26 cellular contexts compared by ENCODE assay signal in genomic region chr6:132067286-132067685, GRCh38.
DNase-seq lines count a peak whose midpoint lies in the region; ATAC-seq and FAIRE-seq lines count a peak whose summit lies in the region.
"Had no signal": no experiment of that assay in that cellular context is flagged by ENCODE, and none has a peak within 500 bp of the region (broad histone marks: within the 10 kb centered on the region; RNA-seq: fewer than 3 reads in every experiment).

No MANE protein-coding gene starts in this region.

- H3K9me3 ChIP-seq in SJSA1 (replicated peaks) = no peaks in the 10 kb centered on the region
- H3K9me3 ChIP-seq: BE2C, lower lobe of right lung, spleen had no signal

- H3K36me3 ChIP-seq in SJSA1 = no peaks in the 10 kb centered on the region
- H3K36me3 ChIP-seq: BE2C, brain microvascular endothelial cell, lower lobe of right lung, spleen had no signal

- H3K4me3 ChIP-seq in SJSA1 = no peak overlapping the region
- H3K4me3 ChIP-seq: GM12878, lower lobe of right lung, spleen had no signal

- H3K27ac ChIP-seq in SJSA1 = peak overlapping the region; percentile 32; the same call in 1 of the 2 replicates
- H3K27ac ChIP-seq: brain microvascular endothelial cell, lower lobe of right lung, spleen had no signal

- ATAC-seq in GM18511 (IDR thresholded peaks at IDR 0.05; ENCODE audit: unreplicated experiment) = no peak
- no peak for ATAC-seq in HG03378 (IDR thresholded peaks at IDR 0.05; ENCODE audit: unreplicated experiment)
- ATAC-seq: activated naive CD8-positive, alpha-beta T cell treated with anti-CD3 and anti-CD28 coated beads, Interleukin-2, amount 50 U/mL, for 24 hours; GM12878; lower lobe of right lung; stimulated activated naive CD8-positive, alpha-beta T cell treated with anti-CD3 and anti-CD28 coated beads, Interleukin-15, amount 100 ng/mL, for 72 hours had no signal

- H3K27me3 ChIP-seq in SJSA1 (replicated peaks) = no peaks in the 10 kb centered on the region
- H3K27me3 ChIP-seq: BE2C, brain microvascular endothelial cell, spleen had no signal

- H3K4me1 ChIP-seq in SJSA1 (replicated peaks) = peaks cover 51% of the 10 kb centered on the region
- H3K4me1 ChIP-seq: BE2C, lower lobe of right lung, spleen had no signal

- FAIRE-seq in G401.6 (lab: Jason Lieb, UNC) = peak; percentile 40
- FAIRE-seq in GM19239 (lab: Jason Lieb, UNC) = no peak
- FAIRE-seq: GM12878 had no signal

- DNase-seq in AG20443 (ENCODE audit: low spot score) (peak; percentile 54), SJSA1 (ENCODE audit: low read depth in 1 of 2, low spot score in 2 of 2) (no peak), left kidney (ENCODE audit: low read depth, low spot score) (peak; percentile 31), GM19239 (ENCODE audit: insufficient read length, low spot score) (no peak), ecto neural progenitor cell (ENCODE audit: low spot score) (no peak)
- DNase-seq: activated CD4-positive, alpha-beta T cell treated with anti-CD3 and anti-CD28 coated beads for 48 hours; activated naive CD8-positive, alpha-beta T cell treated with anti-CD3 and anti-CD28 coated beads, Interleukin-2, amount 50 U/mL, for 24 hours; BE2C; brain microvascular endothelial cell; Calu3; endodermal cell; GDM1; H7; lower lobe of right lung; NCI-H1105 treated with DMSO at 0.1 percent for 48 hours; NCI-H526; retina; SHP77; spleen; stimulated activated CD4-positive, alpha-beta T cell treated with anti-CD3 and anti-CD28 coated beads, Interleukin-4, amount 100 ng/mL, for 4 hours; stimulated activated naive CD8-positive, alpha-beta T cell treated with anti-CD3 and anti-CD28 coated beads, Interleukin-15, amount 100 ng/mL, for 72 hours; trophoblast cell had no signal

Comparison
In these comparisons a context has a peak if more than half of its experiments do, and no peak if none do; other contexts are left out.
1. DNase-seq: peak in AG20443 (single experiment) and left kidney (single experiment); none in SJSA1 (0 of 2), GM19239 (single experiment) and ecto neural progenitor cell (single experiment).